In the genomic region with DNA sequence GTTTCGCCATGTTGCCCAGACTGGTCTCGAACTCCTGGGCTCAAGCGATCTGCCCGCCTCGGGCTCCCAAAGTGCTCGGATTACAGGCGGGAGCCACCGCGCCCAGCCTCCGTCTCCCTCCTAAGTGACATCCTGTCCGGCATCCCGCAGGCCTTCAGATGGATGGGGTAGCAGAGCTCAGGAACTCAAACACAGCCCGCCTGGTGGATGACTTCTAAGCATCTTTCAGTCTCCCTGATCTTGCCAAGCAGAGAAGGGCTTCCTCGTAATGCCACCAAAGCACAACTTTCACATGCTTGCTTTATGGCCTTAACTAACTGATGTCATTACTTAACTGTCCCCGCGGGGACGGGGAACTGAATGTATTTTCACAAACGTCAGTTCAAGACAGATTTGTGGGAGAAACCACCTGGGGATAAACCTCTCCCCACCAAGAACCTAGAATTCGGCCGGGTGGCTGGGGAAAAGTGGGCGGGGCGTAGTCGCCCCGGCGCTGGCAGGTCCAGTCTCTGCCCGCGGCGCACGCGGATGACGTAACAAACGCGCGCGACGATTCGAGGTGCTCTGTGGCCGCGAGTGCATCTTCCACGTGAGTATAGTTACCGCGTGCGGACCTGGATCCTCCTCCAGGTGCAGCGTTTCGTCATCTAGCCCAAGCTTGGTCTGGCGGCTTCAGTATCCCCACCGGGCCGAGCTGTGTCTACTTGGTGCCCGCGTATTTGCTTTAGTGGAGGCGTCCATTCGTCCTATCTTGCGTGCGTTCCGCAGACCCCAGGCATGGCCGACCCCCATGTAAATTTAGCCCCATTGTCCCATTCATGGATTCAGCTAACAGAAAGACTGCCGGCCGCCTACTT, we compare ENCODE assay signal across 8 cellular contexts.
DNase-seq lines count a peak whose midpoint lies in the region; ATAC-seq lines count a peak whose summit lies in the region.

A gene with protein sequence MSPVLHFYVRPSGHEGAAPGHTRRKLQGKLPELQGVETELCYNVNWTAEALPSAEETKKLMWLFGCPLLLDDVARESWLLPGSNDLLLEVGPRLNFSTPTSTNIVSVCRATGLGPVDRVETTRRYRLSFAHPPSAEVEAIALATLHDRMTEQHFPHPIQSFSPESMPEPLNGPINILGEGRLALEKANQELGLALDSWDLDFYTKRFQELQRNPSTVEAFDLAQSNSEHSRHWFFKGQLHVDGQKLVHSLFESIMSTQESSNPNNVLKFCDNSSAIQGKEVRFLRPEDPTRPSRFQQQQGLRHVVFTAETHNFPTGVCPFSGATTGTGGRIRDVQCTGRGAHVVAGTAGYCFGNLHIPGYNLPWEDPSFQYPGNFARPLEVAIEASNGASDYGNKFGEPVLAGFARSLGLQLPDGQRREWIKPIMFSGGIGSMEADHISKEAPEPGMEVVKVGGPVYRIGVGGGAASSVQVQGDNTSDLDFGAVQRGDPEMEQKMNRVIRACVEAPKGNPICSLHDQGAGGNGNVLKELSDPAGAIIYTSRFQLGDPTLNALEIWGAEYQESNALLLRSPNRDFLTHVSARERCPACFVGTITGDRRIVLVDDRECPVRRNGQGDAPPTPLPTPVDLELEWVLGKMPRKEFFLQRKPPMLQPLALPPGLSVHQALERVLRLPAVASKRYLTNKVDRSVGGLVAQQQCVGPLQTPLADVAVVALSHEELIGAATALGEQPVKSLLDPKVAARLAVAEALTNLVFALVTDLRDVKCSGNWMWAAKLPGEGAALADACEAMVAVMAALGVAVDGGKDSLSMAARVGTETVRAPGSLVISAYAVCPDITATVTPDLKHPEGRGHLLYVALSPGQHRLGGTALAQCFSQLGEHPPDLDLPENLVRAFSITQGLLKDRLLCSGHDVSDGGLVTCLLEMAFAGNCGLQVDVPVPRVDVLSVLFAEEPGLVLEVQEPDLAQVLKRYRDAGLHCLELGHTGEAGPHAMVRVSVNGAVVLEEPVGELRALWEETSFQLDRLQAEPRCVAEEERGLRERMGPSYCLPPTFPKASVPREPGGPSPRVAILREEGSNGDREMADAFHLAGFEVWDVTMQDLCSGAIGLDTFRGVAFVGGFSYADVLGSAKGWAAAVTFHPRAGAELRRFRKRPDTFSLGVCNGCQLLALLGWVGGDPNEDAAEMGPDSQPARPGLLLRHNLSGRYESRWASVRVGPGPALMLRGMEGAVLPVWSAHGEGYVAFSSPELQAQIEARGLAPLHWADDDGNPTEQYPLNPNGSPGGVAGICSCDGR (N-terminal part only) (plus strand): TSS at position 539 of the 857 bp plus-strand sequence. CDS start 4,649 bp downstream, outside the sequence.

- ATAC-seq in GM18909 (IDR thresholded peaks at IDR 0.05; ENCODE audit: poor library complexity, unreplicated experiment): peak; percentile 55
- peak; percentile 56 for ATAC-seq in HG03442 (IDR thresholded peaks at IDR 0.05; ENCODE audit: unreplicated experiment)

- H3K27ac ChIP-seq in cingulate gyrus (ENCODE audit: low read depth, low read length): peak within 1 kb of the TSS; percentile 96
- peak within 1 kb of the TSS; percentile 97 for H3K27ac ChIP-seq in layer of hippocampus (ENCODE audit: low read depth, low read length)

- no peaks in the 10 kb centered on the region for H3K27me3 ChIP-seq in layer of hippocampus (ENCODE audit: control insufficient read depth, insufficient read depth, low read length)

- DNase-seq in AG08396 (ENCODE audit: low spot score): peak; percentile 96
- DNase-seq in NCI-H510A treated with DMSO at 0.1 percent for 48 hours (lab: John Stamatoyannopoulos, UW): peak; percentile 85
- DNase-seq in activated CD4-positive, alpha-beta T cell treated with anti-CD3 and anti-CD28 coated beads for 48 hours: peak; percentile 98
- DNase-seq in stimulated activated CD4-positive, alpha-beta T cell treated with anti-CD3 and anti-CD28 coated beads, Interleukin-1b, Interleukin-23, amount 100 ng/mL, for 1 hour (ENCODE audit: low read depth in 2 of 2): peak; percentile 81 to 96

Comparison
In these comparisons a context has a peak if more than half of its experiments do, and no peak if none do; other contexts are left out.
1. Peak in every context shown above with its lines: DNase-seq, ATAC-seq and H3K27ac ChIP-seq.